8 cellular contexts compared by ENCODE assay signal in genomic region chr5:132387649-132388117, GRCh38. TPM values are rescaled to one million over a fixed set of nuclear protein-coding genes. Genes with fewer than 3 reads are reported as not detected.
DNase-seq lines count a peak whose midpoint lies in the region; ATAC-seq and TF ChIP-seq lines count a peak whose summit lies in the region.

No MANE protein-coding gene starts in this region.

- 36 to 64% (median 51%) methylated on average over 4 of the region's 4 CpGs for WGBS in psoas muscle, 3 donors

- H3K27me3 ChIP-seq in psoas muscle (ENCODE audit: insufficient read depth in 3 of 3, low read length in 2 of 3), result no peaks in the 10 kb centered on the region

- H3K36me3 ChIP-seq in psoas muscle (ENCODE audit: insufficient read depth in 1 of 2, low read depth in 1 of 2), result peaks cover 0 to 97% of the 10 kb centered on the region in 2 donors

- intact Hi-C loops in psoas muscle (cut with DNase I), result loop anchor here (2.0 to 5.0 kb wide), 2 partner anchors 113 to 430 kb away; no protein-coding TSS in a partner anchor
- intact Hi-C loops in activated CD4-positive, alpha-beta T cell treated with anti-CD3 and anti-CD28 coated beads for 36 hours (cut with DNase I, micrococcal nuclease), result loop anchor here (2.0 to 5.0 kb wide), 3 partner anchors 23 to 435 kb away; no protein-coding TSS in a partner anchor

- H3K4me3 ChIP-seq in psoas muscle, result no peak overlapping the region

- DNase-seq in HFFc6 (peak; percentile 96), T1000 (lab: John Stamatoyannopoulos, UW) (peak; percentile 34), fibroblast of the conjunctiva (ENCODE audit: low read depth) (peak; percentile 79), psoas muscle (peak in 1 of 2 donors; percentile 68)
- DNase-seq in activated CD4-positive, alpha-beta T cell treated with anti-CD3 and anti-CD28 coated beads for 36 hours, result no peak

- H3K4me3 Mint-ChIP-seq in HFFc6, result peak overlapping the region; percentile 58
- no peak overlapping the region for H3K4me3 Mint-ChIP-seq in activated CD4-positive, alpha-beta T cell treated with anti-CD3 and anti-CD28 coated beads for 36 hours

- POLR2A ChIA-PET in activated CD4-positive, alpha-beta T cell treated with anti-CD3 and anti-CD28 coated beads for 36 hours (lab: Charles Lee), result interaction anchor here (1.4 kb wide), 1 partner anchor 93 kb away, joined by 3 read pairs; no protein-coding TSS in a partner anchor

- H3K27me3 Mint-ChIP-seq in HFFc6 (ENCODE audit: insufficient read depth), result no peaks in the 10 kb centered on the region; the same call in 1 of the 2 replicates
- no peaks in the 10 kb centered on the region for H3K27me3 Mint-ChIP-seq in activated CD4-positive, alpha-beta T cell treated with anti-CD3 and anti-CD28 coated beads for 36 hours

- ATAC-seq in psoas muscle (peak; percentile 55 to 71 (median 64)), GM18870 (IDR thresholded peaks at IDR 0.05; ENCODE audit: unreplicated experiment) (no peak), HG02970 (IDR thresholded peaks at IDR 0.05; ENCODE audit: low FRiP score, unreplicated experiment) (no peak), GM18498 (IDR thresholded peaks at IDR 0.05; ENCODE audit: unreplicated experiment) (no peak)
- ATAC-seq in activated CD4-positive, alpha-beta T cell treated with anti-CD3 and anti-CD28 coated beads for 36 hours, result no peak

- no peaks in the 10 kb centered on the region for H3K9me3 Mint-ChIP-seq in HFFc6
- no peaks in the 10 kb centered on the region for H3K9me3 Mint-ChIP-seq in activated CD4-positive, alpha-beta T cell treated with anti-CD3 and anti-CD28 coated beads for 36 hours (ENCODE audit: low read depth)

- peaks cover 39% of the 10 kb centered on the region for H3K4me1 ChIP-seq in psoas muscle

- no peak for TF ChIP-seq CTCF in HFFc6 (IDR thresholded peaks at IDR 0.05)
- no peak for TF ChIP-seq CTCF in psoas muscle (IDR thresholded peaks at IDR 0.05)

- no peaks in the 10 kb centered on the region for H3K36me3 Mint-ChIP-seq in HFFc6 (ENCODE audit: low read depth)
- no peaks in the 10 kb centered on the region for H3K36me3 Mint-ChIP-seq in activated CD4-positive, alpha-beta T cell treated with anti-CD3 and anti-CD28 coated beads for 36 hours (ENCODE audit: low read depth)

- CTCF ChIA-PET in activated CD4-positive, alpha-beta T cell treated with anti-CD3 and anti-CD28 coated beads for 36 hours (lab: Charles Lee), result interaction anchor here (0.5 to 19.4 kb wide), 17 partner anchors 14 to 985 kb away, joined by 3 to 308 read pairs (median 5); partner anchors contain the start of gene SLC22A5

- peaks cover 61% of the 10 kb centered on the region for H3K4me1 Mint-ChIP-seq in HFFc6 (ENCODE audit: low read depth)
- peaks cover 48% of the 10 kb centered on the region for H3K4me1 Mint-ChIP-seq in activated CD4-positive, alpha-beta T cell treated with anti-CD3 and anti-CD28 coated beads for 36 hours

- H3K9me3 ChIP-seq in psoas muscle, result no peaks in the 10 kb centered on the region

- peak overlapping the region; percentile 59 for H3K27ac ChIP-seq in psoas muscle

- H3K27ac Mint-ChIP-seq in HFFc6, result peak overlapping the region; percentile 91
- H3K27ac Mint-ChIP-seq in activated CD4-positive, alpha-beta T cell treated with anti-CD3 and anti-CD28 coated beads for 36 hours, result no peak overlapping the region

RNA-seq across cellular contexts. Expression of gene SLC22A5, which starts 18.2 kb away (rescaled TPM):
- 1 to 10 TPM; 3.8 to 5.6 (median 4.9) TPM for total RNA-seq in HFFc6 (2021; fragmentation: NEBNext Ultra II Directional; extraction: Animal tissue kit (Norgen Biotek cat#: 25700))
- total RNA-seq in psoas muscle, result 100 to 1,000 TPM in 1 of 4 donors, 10 to 100 TPM in 3; 26.6 to 145 (median 74.7) TPM
- polyA plus RNA-seq in psoas muscle, result 10 to 100 TPM; 37.7 to 93.7 (median 60.6) TPM
- 1 to 10 TPM; 3.7 to 4.9 TPM for total RNA-seq in activated CD4-positive, alpha-beta T cell treated with anti-CD3 and anti-CD28 coated beads for 36 hours

Comparison
In these comparisons a context has a peak if more than half of its experiments do, and no peak if none do; other contexts are left out.
1. ATAC-seq: peak in psoas muscle (4 of 4); none in GM18870 (single experiment), HG02970 (single experiment), GM18498 (single experiment) and activated CD4-positive, alpha-beta T cell treated with anti-CD3 and anti-CD28 coated beads for 36 hours (single experiment).
2. RNA of gene SLC22A5, which starts 18.2 kb away (total RNA-seq): 26.6 to 145 TPM in psoas muscle; 3.8 to 5.6 TPM in HFFc6 and 3.7 to 4.9 TPM in activated CD4-positive, alpha-beta T cell treated with anti-CD3 and anti-CD28 coated beads for 36 hours; every median in the first group is over 4 times any median in the second.